Comparison of ENCODE assay signal across 9 cellular contexts in the genomic region with DNA sequence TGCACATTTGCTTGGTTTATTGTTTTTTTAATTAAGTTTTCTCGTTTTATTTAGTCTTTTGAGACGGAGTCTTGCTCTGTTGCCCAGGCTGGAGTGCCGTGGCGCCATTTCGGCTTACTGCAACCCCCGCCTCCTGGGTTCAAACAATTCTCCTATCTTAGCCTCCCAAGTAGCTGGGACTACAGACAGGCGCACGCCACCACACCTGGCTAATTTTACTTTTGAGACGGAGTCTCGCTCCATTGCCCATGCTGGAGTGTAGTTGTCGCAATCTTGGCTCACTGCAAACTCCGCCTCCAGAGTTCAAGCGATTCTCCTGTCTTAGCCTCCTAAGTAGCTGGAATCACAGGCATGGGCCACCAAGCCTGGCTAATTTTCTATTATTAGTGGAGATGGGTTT. TPM values are rescaled to one million over a fixed set of nuclear protein-coding genes. Genes with fewer than 3 reads are reported as not detected.
DNase-seq lines count a peak whose midpoint lies in the region; TF ChIP-seq lines count a peak whose summit lies in the region.
"Had no signal": no experiment of that assay in that cellular context is flagged by ENCODE, and none has a peak within 500 bp of the region (broad histone marks: within the 10 kb centered on the region; RNA-seq: fewer than 3 reads in every experiment).

No MANE protein-coding gene starts in this region.

- H2BK120ac ChIP-seq in trophoblast cell (ENCODE audit: insufficient read depth, low read length, poor library complexity), result no peak overlapping the region

- H3K4ac ChIP-seq in trophoblast cell (ENCODE audit: low read depth, low read length), result peak overlapping the region; percentile 93

- H3K14ac ChIP-seq in trophoblast cell (ENCODE audit: low read length), result no peak overlapping the region

- H2BK5ac ChIP-seq in trophoblast cell (ENCODE audit: low read depth, low read length, poor library complexity), result no peak overlapping the region

- H3K79me2 ChIP-seq in DOHH2 (ENCODE audit: control insufficient read depth, low read length) (peaks cover 76% of the 10 kb centered on the region), trophoblast cell (ENCODE audit: control insufficient read depth, insufficient read depth, low read length, poor library complexity) (peaks cover 26% of the 10 kb centered on the region)

- peak overlapping the region; percentile 91 for H3K4me2 ChIP-seq in DOHH2 (ENCODE audit: low read length)
- H3K4me2 ChIP-seq in trophoblast cell (ENCODE audit: low read length), result peak overlapping the region; percentile 95

- no peak overlapping the region for H4K8ac ChIP-seq in trophoblast cell (ENCODE audit: low read depth, low read length)

- peaks cover 11% of the 10 kb centered on the region for H3K79me1 ChIP-seq in trophoblast cell (ENCODE audit: low read length)

- DNase-seq in Peyer's patch (no peak), epithelial cell of proximal tubule (ENCODE audit: low read depth) (no peak), trophoblast cell (peak in 1 of 2 donors; percentile 27), GM03348 (ENCODE audit: low spot score) (no peak), mesenteric fat pad (ENCODE audit: low spot score) (no peak), cerebellar cortex (ENCODE audit: low spot score) (no peak), NCI-H446 (lab: John Stamatoyannopoulos, UW) (no peak)
- DNase-seq: T1000 had no signal

- peaks cover 52% of the 10 kb centered on the region for H4K20me1 ChIP-seq in DOHH2 (ENCODE audit: control insufficient read depth, insufficient read depth, low read depth, low read length)

- peak overlapping the region; percentile 38 for H3K9ac ChIP-seq in trophoblast cell (ENCODE audit: low read length)

- no peak overlapping the region for H2AFZ ChIP-seq in trophoblast cell (ENCODE audit: insufficient read depth, low read length, poor library complexity)

- H3K4me3 ChIP-seq in DOHH2 (ENCODE audit: low read length) (peak overlapping the region; percentile 84), Peyer's patch (peak overlapping the region in 3 of 4 donors; percentile 55 to 72 (median 68)), epithelial cell of proximal tubule (ENCODE audit: low read depth, low read length) (peak overlapping the region; percentile 79), trophoblast cell (ENCODE audit: low read depth, low read length) (peak overlapping the region; percentile 28)

- H3F3A ChIP-seq in DOHH2 (ENCODE audit: control insufficient read depth, insufficient read depth), result peaks cover 59% of the 10 kb centered on the region

- no peak overlapping the region for H3K23ac ChIP-seq in trophoblast cell (ENCODE audit: low read length)

- H3K4me1 ChIP-seq in DOHH2 (ENCODE audit: control insufficient read depth, low read length) (peaks cover 53% of the 10 kb centered on the region), Peyer's patch (peaks cover 0 to 52% (median 18%) of the 10 kb centered on the region in 4 donors), trophoblast cell (ENCODE audit: control insufficient read depth in 1 of 2, insufficient read depth in 2 of 2, low read length in 2 of 2) (peaks cover 8 to 14% of the 10 kb centered on the region in 2 experiments)

- H4K12ac ChIP-seq in trophoblast cell (ENCODE audit: low read depth, low read length), result no peak overlapping the region

- TF ChIP-seq POLR2A in Peyer's patch (IDR thresholded peaks at IDR 0.05), result no peak

- peaks cover 63% of the 10 kb centered on the region for H3K36me3 ChIP-seq in DOHH2 (ENCODE audit: control insufficient read depth, low read length)
- H3K36me3 ChIP-seq in Peyer's patch, result peaks cover 0 to 52% (median 0%) of the 10 kb centered on the region in 3 donors
- peaks cover 45 to 54% of the 10 kb centered on the region in 2 experiments for H3K36me3 ChIP-seq in trophoblast cell (ENCODE audit: control insufficient read depth in 1 of 2, insufficient read depth in 2 of 2, low read length in 2 of 2)

- no peak for TF ChIP-seq CTCF in DOHH2 (IDR thresholded peaks at IDR 0.05; ENCODE audit: low read depth, low read length, poor library complexity, severe bottlenecking)
- no peak for TF ChIP-seq CTCF in Peyer's patch (IDR thresholded peaks at IDR 0.05)
- no peak for TF ChIP-seq CTCF in epithelial cell of proximal tubule (conservative IDR thresholded peaks at IDR 0.05; ENCODE audit: low read depth, low read length)

- no peaks in the 10 kb centered on the region for H3K9me2 ChIP-seq in DOHH2 (replicated peaks; ENCODE audit: control insufficient read depth, low read length)

- H3K27ac ChIP-seq in DOHH2 (ENCODE audit: low read depth, low read length), result peak overlapping the region; percentile 89
- peak overlapping the region in 1 of 4 donors; percentile 88 for H3K27ac ChIP-seq in Peyer's patch
- H3K27ac ChIP-seq in trophoblast cell (ENCODE audit: low read depth, low read length), result no peak overlapping the region

- no peak overlapping the region for H4K91ac ChIP-seq in trophoblast cell (ENCODE audit: low read depth, low read length)

- WGBS in trophoblast cell (ENCODE audit: extremely low coverage, insufficient coverage, insufficient read length), result no CpG with 5 or more reads among the region's 13 CpGs

- no peak overlapping the region for H2BK12ac ChIP-seq in trophoblast cell (ENCODE audit: low read length)

- H3K27me3 ChIP-seq in DOHH2 (ENCODE audit: control insufficient read depth, low read length), result no peaks in the 10 kb centered on the region
- no peaks in the 10 kb centered on the region for H3K27me3 ChIP-seq in Peyer's patch
- H3K27me3 ChIP-seq in trophoblast cell (ENCODE audit: insufficient read depth, low read length), result no peaks in the 10 kb centered on the region

- H3K18ac ChIP-seq in trophoblast cell (ENCODE audit: low read length), result no peak overlapping the region

- no peak overlapping the region for H2AK5ac ChIP-seq in trophoblast cell (ENCODE audit: low read length)

- H3K9me3 ChIP-seq in DOHH2 (ENCODE audit: control insufficient read depth, insufficient read depth, low read length), result no peaks in the 10 kb centered on the region
- no peaks in the 10 kb centered on the region for H3K9me3 ChIP-seq in Peyer's patch
- H3K9me3 ChIP-seq in trophoblast cell (ENCODE audit: insufficient read depth, low read depth, low read length), result no peaks in the 10 kb centered on the region

RNA-seq across cellular contexts. Expression of a gene that starts 1.3 kb away (rescaled TPM):
- total RNA-seq in Peyer's patch (1,000 to 10,000 TPM in 2 of 4 donors, 100 to 1,000 TPM in 2; 712 to 1,604 (median 941) TPM), epithelial cell of proximal tubule (2,374 and 2,446 TPM in 2 replicates), mesenteric fat pad (923 TPM)
- polyA plus RNA-seq in trophoblast cell (2013), result 1,462 and 1,531 TPM in 2 replicates

RNA-seq across cellular contexts. Expression of a gene that starts 10.9 kb away (rescaled TPM):
- total RNA-seq in Peyer's patch (10 to 100 TPM; 29.7 to 50.4 (median 42.2) TPM), epithelial cell of proximal tubule (154 and 174 TPM in 2 replicates), mesenteric fat pad (24.6 TPM)
- polyA plus RNA-seq in trophoblast cell (2013), result 73.3 and 75.2 TPM in 2 replicates

RNA-seq across cellular contexts. Expression of a gene that starts 12.6 kb away (rescaled TPM):
- total RNA-seq in Peyer's patch (100 to 1,000 TPM in 3 of 4 donors, 10 to 100 TPM in 1; 85.8 to 370 (median 245) TPM), epithelial cell of proximal tubule (109 and 218 TPM in 2 replicates), mesenteric fat pad (40.9 TPM)
- polyA plus RNA-seq in trophoblast cell (2013), result 289 and 304 TPM in 2 replicates

RNA-seq across cellular contexts. Expression of a gene that starts 20.8 kb away (rescaled TPM):
- total RNA-seq in Peyer's patch, result 10 to 100 TPM in 1 of 4 donors, 1 to 10 TPM in 2, not detected in 1; 3.1 to 16.5 (median 5.6) TPM
- not detected in 2 replicates for total RNA-seq in epithelial cell of proximal tubule
- 0.33 and 0.50 TPM in 2 replicates for polyA plus RNA-seq in trophoblast cell (2013)
- total RNA-seq in mesenteric fat pad, result 50.5 TPM

RNA-seq across cellular contexts. Expression of a gene that starts 29.0 kb away (rescaled TPM):
- total RNA-seq in Peyer's patch, result 100 to 1,000 TPM in 3 of 4 donors, 10 to 100 TPM in 1; 38.0 to 281 (median 232) TPM
- total RNA-seq in epithelial cell of proximal tubule, result 3.7 and 9.5 TPM in 2 replicates
- polyA plus RNA-seq in trophoblast cell (2013), result 6.2 and 6.5 TPM in 2 replicates
- total RNA-seq in mesenteric fat pad, result 1.6 TPM

Comparison
In these comparisons a context has a peak if more than half of its experiments do, and no peak if none do; other contexts are left out.
1. H3K4me3 ChIP-seq: peak in every context shown above with its lines; median percentile 84 in DOHH2; 79 in epithelial cell of proximal tubule; 68 in Peyer's patch; 28 in trophoblast cell.